In genomic region chr1:168966217-168966616, GRCh38 we compare ENCODE assay signal across 27 cellular contexts.
"Had no signal": no experiment of that assay in that cellular context is flagged by ENCODE, and none has a peak within 500 bp of the region (broad histone marks: within the 10 kb centered on the region; RNA-seq: fewer than 3 reads in every experiment).

No MANE protein-coding gene starts in this region.

- H3K4me1 ChIP-seq: ascending aorta, body of pancreas had no signal

- H3K4me3 Mint-ChIP-seq: activated CD8-positive, alpha-beta T cell treated with anti-CD3 and anti-CD28 coated beads, Interleukin-2, amount 10 ng/mL, durations not matched to agents 7 days and 5 days; activated naive CD8-positive, alpha-beta T cell treated with anti-CD3 and anti-CD28 coated beads, Interleukin-2, amount 50 U/mL, for 24 hours; T-cell had no signal

- H3K27ac ChIP-seq: ascending aorta, body of pancreas, SK-N-MC, VCaP had no signal

- H3K36me3 Mint-ChIP-seq: activated naive CD4-positive, alpha-beta T cell treated with anti-CD3 and anti-CD28 coated beads, Interleukin-2, amount 50 U/mL, for 72 hours; T-cell had no signal

- ATAC-seq: activated CD4-positive, CD25-positive, alpha-beta regulatory T cell treated with anti-CD3 and anti-CD28 coated beads, Interleukin-2, amount 50 U/mL, for 24 hours; activated CD8-positive, alpha-beta T cell treated with anti-CD3 and anti-CD28 coated beads, Interleukin-2, amount 10 ng/mL, durations not matched to agents 7 days and 5 days; activated naive CD4-positive, alpha-beta T cell treated with anti-CD3 and anti-CD28 coated beads, Interleukin-2, amount 50 U/mL, for 72 hours; activated naive CD8-positive, alpha-beta T cell treated with anti-CD3 and anti-CD28 coated beads, Interleukin-2, amount 50 U/mL, for 24 hours; body of pancreas; Panc1; Right ventricle myocardium inferior; T-cell had no signal

- DNase-seq: activated CD4-positive, alpha-beta T cell treated with anti-CD3 and anti-CD28 coated beads for 48 hours; activated CD4-positive, alpha-beta T cell treated with anti-CD3 and anti-CD28 coated beads, Interleukin-2, amount 50 U/mL, for 4 hours; activated CD8-positive, alpha-beta memory T cell treated with anti-CD3 and anti-CD28 coated beads, Interleukin-2, amount 50 U/mL, for 48 hours; activated CD8-positive, alpha-beta T cell treated with anti-CD3 and anti-CD28 coated beads, Interleukin-2, amount 10 ng/mL, durations not matched to agents 7 days and 5 days; activated effector memory CD4-positive, alpha-beta T cell treated with Interleukin-2 at 50 U/mL for 16 hours; activated naive CD4-positive, alpha-beta T cell treated with Interleukin-2 at 50 U/mL for 16 hours; activated naive CD8-positive, alpha-beta T cell treated with anti-CD3 and anti-CD28 coated beads, Interleukin-2, amount 50 U/mL, for 24 hours; activated T-cell treated with anti-CD3 and anti-CD28 coated beads, Interleukin-2, amount 50 U/mL, for 1 hour; amniotic stem cell; body of pancreas; central memory CD4-positive, alpha-beta T cell; NCI-H1048; NCI-H1417 treated with DMSO at 0.1 percent for 48 hours; NCI-H1694; NCI-H2029; NCI-H345; NCI-H774; NK-92 treated with Interleukin-12 subunit alpha and Interleukin-12 subunit beta, amount 100 ng/mL, for 24 hours; RPMI8226; T-cell had no signal

- H3K9me3 ChIP-seq: ascending aorta, body of pancreas had no signal

- H3K27me3 ChIP-seq: ascending aorta, body of pancreas had no signal

- H3K27ac Mint-ChIP-seq: activated CD8-positive, alpha-beta T cell treated with anti-CD3 and anti-CD28 coated beads, Interleukin-2, amount 10 ng/mL, durations not matched to agents 7 days and 5 days; activated naive CD4-positive, alpha-beta T cell treated with anti-CD3 and anti-CD28 coated beads, Interleukin-2, amount 50 U/mL, for 72 hours; activated naive CD8-positive, alpha-beta T cell treated with anti-CD3 and anti-CD28 coated beads, Interleukin-2, amount 50 U/mL, for 24 hours; T-cell had no signal

- H3K9me3 Mint-ChIP-seq: activated naive CD8-positive, alpha-beta T cell treated with anti-CD3 and anti-CD28 coated beads, Interleukin-2, amount 50 U/mL, for 24 hours had no signal

- H3K36me3 ChIP-seq: ascending aorta had no signal

- H3K4me3 ChIP-seq: ascending aorta, body of pancreas, SK-N-MC had no signal

- H3K4me1 Mint-ChIP-seq: activated naive CD8-positive, alpha-beta T cell treated with anti-CD3 and anti-CD28 coated beads, Interleukin-2, amount 50 U/mL, for 24 hours; T-cell had no signal
